Comparison of ENCODE assay signal across 23 cellular contexts in genomic region chr1:4367230-4367629, GRCh38.
"Had no signal": no experiment of that assay in that cellular context is flagged by ENCODE, and none has a peak within 500 bp of the region (broad histone marks: within the 10 kb centered on the region; RNA-seq: fewer than 3 reads in every experiment).

No MANE protein-coding gene starts in this region.

- DNase-seq: dermis blood vessel endothelial cell; effector memory CD8-positive, alpha-beta T cell; erythroblast; esophagus squamous epithelium; foreskin melanocyte; glutamatergic neuron; heart right ventricle; hippocampal formation; left cardiac atrium; left ventricle myocardium inferior; lower lobe of right lung; natural killer cell; pancreas; stimulated activated CD4-positive, alpha-beta T cell treated with anti-CD3 and anti-CD28 coated beads, Interleukin-12 subunit alpha, Interleukin-12 subunit beta, amount 100 ng/mL, for 4 hours; stimulated activated CD4-positive, alpha-beta T cell treated with anti-CD3 and anti-CD28 coated beads, Interleukin-2, amount 100 ng/mL, for 24 hours; stimulated activated CD4-positive, alpha-beta T cell treated with anti-CD3 and anti-CD28 coated beads, Interleukin-4, amount 100 ng/mL, for 24 hours; stimulated activated naive CD4-positive, alpha-beta T cell treated with Interleukin-2 at 50 U/mL for 16 hours; stomach; thyroid gland; trophoblast cell had no signal

- H3K4me3 Mint-ChIP-seq: central memory CD8-positive, alpha-beta T cell; effector memory CD8-positive, alpha-beta T cell; natural killer cell had no signal

- H3K4me1 Mint-ChIP-seq: central memory CD8-positive, alpha-beta T cell; natural killer cell had no signal

- H3K36me3 Mint-ChIP-seq: natural killer cell had no signal

- H3K27me3 Mint-ChIP-seq: progenitor cell of endocrine pancreas had no signal

- H3K9me3 Mint-ChIP-seq: central memory CD8-positive, alpha-beta T cell; natural killer cell had no signal

- H3K27ac Mint-ChIP-seq: effector memory CD8-positive, alpha-beta T cell; natural killer cell; progenitor cell of endocrine pancreas had no signal

- ATAC-seq: effector memory CD8-positive, alpha-beta T cell; heart right ventricle; left cardiac atrium; lower lobe of right lung; natural killer cell; pancreas; sciatic nerve had no signal
